In the genomic region with DNA sequence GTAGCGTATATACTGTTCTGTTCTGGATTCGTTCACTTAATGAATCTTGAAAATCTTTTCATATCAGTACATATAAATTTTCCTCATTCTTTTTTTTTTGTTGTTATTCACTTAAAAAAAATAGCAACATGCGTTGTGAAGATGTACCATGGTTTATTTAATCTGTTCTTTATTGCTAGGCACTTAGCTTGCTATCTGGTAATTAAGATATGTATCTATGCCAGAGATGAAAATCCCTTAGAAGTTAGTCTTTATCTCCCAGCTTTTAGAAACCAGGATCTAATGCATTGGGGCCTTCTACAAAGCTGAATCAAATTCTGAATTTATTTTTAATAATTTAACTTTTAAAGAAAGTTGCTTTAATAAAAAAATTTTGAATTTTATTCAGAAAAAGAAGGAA, we compare ENCODE assay signal across 30 cellular contexts.
"Had no signal": no experiment of that assay in that cellular context is flagged by ENCODE, and none has a peak within 500 bp of the region (broad histone marks: within the 10 kb centered on the region; RNA-seq: fewer than 3 reads in every experiment).

No MANE protein-coding gene starts in this region.

- H3K4me3 ChIP-seq: adrenal gland, ascending aorta, body of pancreas, breast epithelium, cardiac muscle cell had no signal

- H3K36me3 ChIP-seq: adrenal gland, ascending aorta, brain microvascular endothelial cell, breast epithelium, cardiac muscle cell had no signal

- ATAC-seq: activated naive CD4-positive, alpha-beta T cell treated with anti-CD3 and anti-CD28 coated beads, Interleukin-2, amount 50 U/mL, for 72 hours; activated naive CD8-positive, alpha-beta T cell treated with anti-CD3 and anti-CD28 coated beads, Interleukin-2, amount 50 U/mL, for 24 hours; activated T-cell treated with anti-CD3 and anti-CD28 coated beads, Interleukin-2, amount 50 U/mL, for 4 hours; activated T-cell treated with anti-CD3 and anti-CD28 coated beads, Interleukin-2, amount 50 U/mL, for 72 hours; activated T-helper 17 cell treated with anti-CD3 and anti-CD28 coated beads, Interleukin-2, amount 50 U/mL, for 72 hours; body of pancreas had no signal

- H3K4me1 ChIP-seq: ascending aorta, breast epithelium had no signal

- H3K27ac ChIP-seq: ascending aorta, body of pancreas, brain microvascular endothelial cell, breast epithelium, cardiac muscle cell had no signal

- DNase-seq: activated effector memory CD4-positive, alpha-beta T cell treated with anti-CD3 and anti-CD28 coated beads, Interleukin-2, amount 50 U/mL, for 16 hours; activated effector memory CD4-positive, alpha-beta T cell treated with Interleukin-2 at 50 U/mL for 16 hours; activated gamma-delta T cell; activated gamma-delta T cell treated with Interleukin-2 at 50 U/mL for 16 hours; activated naive CD4-positive, alpha-beta T cell; activated naive CD4-positive, alpha-beta T cell treated with anti-CD3 and anti-CD28 coated beads for 36 hours; activated naive CD4-positive, alpha-beta T cell treated with anti-CD3 and anti-CD28 coated beads, Interleukin-2, amount 10 ng/mL, durations not matched to agents 7 days and 5 days; activated naive CD4-positive, alpha-beta T cell treated with anti-CD3 and anti-CD28 coated beads, Interleukin-2, amount 50 U/mL, for 16 hours; activated naive CD4-positive, alpha-beta T cell treated with Interleukin-2 at 50 U/mL for 16 hours; activated naive CD8-positive, alpha-beta T cell treated with anti-CD3 and anti-CD28 coated beads for 36 hours; activated naive CD8-positive, alpha-beta T cell treated with anti-CD3 and anti-CD28 coated beads, Interleukin-2, amount 10 ng/mL, durations not matched to agents 7 days and 5 days; activated naive CD8-positive, alpha-beta T cell treated with anti-CD3 and anti-CD28 coated beads, Interleukin-2, amount 50 U/mL, for 24 hours; activated T-cell treated with anti-CD3 and anti-CD28 coated beads, Interleukin-2, amount 50 U/mL, for 4 hours; activated T-cell treated with anti-CD3 and anti-CD28 coated beads, Interleukin-2, amount 50 U/mL, for 48 hours; activated T-cell treated with anti-CD3 and anti-CD28 coated beads, Interleukin-2, amount 50 U/mL, for 72 hours; adrenal gland; amniotic stem cell; amygdala; anterior cingulate cortex; aorta; body of pancreas; brain microvascular endothelial cell; caudate nucleus; central memory CD4-positive, alpha-beta T cell; cerebellar nuclear complex had no signal

- H3K9me3 ChIP-seq: adrenal gland, ascending aorta, body of pancreas, breast epithelium had no signal

- H3K27me3 ChIP-seq: adrenal gland, ascending aorta, body of pancreas, brain microvascular endothelial cell, breast epithelium, cardiac muscle cell had no signal
